Comparison of ENCODE assay signal across 30 cellular contexts in genomic region chr11:12098601-12099000, GRCh38.
"Had no signal": no experiment of that assay in that cellular context is flagged by ENCODE, and none has a peak within 500 bp of the region (broad histone marks: within the 10 kb centered on the region; RNA-seq: fewer than 3 reads in every experiment).

No MANE protein-coding gene starts in this region.

- H3K36me3 ChIP-seq: adrenal gland, Peyer's patch, SJCRH30 had no signal

- H3K27me3 ChIP-seq: adrenal gland, Peyer's patch had no signal

- H3K4me2 ChIP-seq: SK-N-SH had no signal

- H3K4me3 ChIP-seq: adrenal gland, K562, Peyer's patch, SJCRH30 had no signal

- H3K9ac ChIP-seq: SK-N-SH had no signal

- H3K27ac ChIP-seq: adrenal gland, Peyer's patch, RWPE1, SJCRH30 had no signal

- DNase-seq: activated CD4-positive, alpha-beta T cell treated with anti-CD3 and anti-CD28 coated beads for 1 hour; activated CD4-positive, alpha-beta T cell treated with anti-CD3 and anti-CD28 coated beads, Interleukin-2, amount 10 ng/mL, durations not matched to agents 24 days and 14 days; activated CD4-positive, alpha-beta T cell treated with anti-CD3 and anti-CD28 coated beads, Interleukin-2, amount 50 U/mL, for 48 hours; activated CD8-positive, alpha-beta memory T cell treated with anti-CD3 and anti-CD28 coated beads, Interleukin-2, amount 10 ng/mL, durations not matched to agents 7 days and 5 days; activated naive CD4-positive, alpha-beta T cell treated with anti-CD3 and anti-CD28 coated beads, Interleukin-2, amount 50 U/mL, for 16 hours; activated naive CD8-positive, alpha-beta T cell treated with anti-CD3 and anti-CD28 coated beads, Interleukin-2, amount 10 ng/mL, durations not matched to agents 7 days and 5 days; activated T-cell treated with anti-CD3 and anti-CD28 coated beads, Interleukin-2, amount 50 U/mL, for 4 hours; adrenal gland; anterior cingulate cortex; caudate nucleus; NCI-H1092 treated with DMSO at 0.1 percent for 48 hours; NCI-H1417 treated with DMSO at 0.1 percent for 48 hours; NCI-H1694; NCI-H2029; NCI-H2107; NCI-H2171 treated with DMSO at 0.1 percent for 48 hours; NCI-H226; NCI-H510A; NCI-H526 treated with DMSO at 0.1 percent for 48 hours; NCI-H82; NK-92 treated with Interleukin-12 subunit alpha and Interleukin-12 subunit beta, amount 100 ng/mL, for 24 hours; Right ventricle myocardium superior; SJCRH30; SK-N-SH; T-helper 9 cell had no signal

- H3K27ac Mint-ChIP-seq: activated CD8-positive, alpha-beta memory T cell treated with anti-CD3 and anti-CD28 coated beads, Interleukin-2, amount 10 ng/mL, durations not matched to agents 7 days and 5 days; activated naive CD8-positive, alpha-beta T cell treated with anti-CD3 and anti-CD28 coated beads, Interleukin-2, amount 10 ng/mL, durations not matched to agents 7 days and 5 days; activated T-helper 17 cell treated with anti-CD3 and anti-CD28 coated beads, Interleukin-2, amount 50 U/mL, for 72 hours; WTC11 had no signal

- H3K36me3 Mint-ChIP-seq: activated CD8-positive, alpha-beta memory T cell treated with anti-CD3 and anti-CD28 coated beads, Interleukin-2, amount 10 ng/mL, durations not matched to agents 7 days and 5 days; activated naive CD8-positive, alpha-beta T cell treated with anti-CD3 and anti-CD28 coated beads, Interleukin-2, amount 10 ng/mL, durations not matched to agents 7 days and 5 days; WTC11 had no signal

- ATAC-seq: activated CD8-positive, alpha-beta memory T cell treated with anti-CD3 and anti-CD28 coated beads, Interleukin-2, amount 10 ng/mL, durations not matched to agents 7 days and 5 days; activated T-cell treated with anti-CD3 and anti-CD28 coated beads, Interleukin-2, amount 50 U/mL, for 4 hours; activated T-helper 17 cell treated with anti-CD3 and anti-CD28 coated beads, Interleukin-2, amount 50 U/mL, for 72 hours; K562 had no signal

- H3K4me1 Mint-ChIP-seq: activated T-helper 17 cell treated with anti-CD3 and anti-CD28 coated beads, Interleukin-2, amount 50 U/mL, for 72 hours had no signal

- H3K4me3 Mint-ChIP-seq: activated CD4-positive, alpha-beta T cell treated with anti-CD3 and anti-CD28 coated beads, Interleukin-2, amount 10 ng/mL, durations not matched to agents 24 days and 14 days; activated CD8-positive, alpha-beta memory T cell treated with anti-CD3 and anti-CD28 coated beads, Interleukin-2, amount 10 ng/mL, durations not matched to agents 7 days and 5 days; activated naive CD8-positive, alpha-beta T cell treated with anti-CD3 and anti-CD28 coated beads, Interleukin-2, amount 10 ng/mL, durations not matched to agents 7 days and 5 days; activated T-cell treated with anti-CD3 and anti-CD28 coated beads, Interleukin-2, amount 50 U/mL, for 4 hours; activated T-helper 17 cell treated with anti-CD3 and anti-CD28 coated beads, Interleukin-2, amount 50 U/mL, for 72 hours; WTC11 had no signal

- H3K9me3 Mint-ChIP-seq: activated naive CD8-positive, alpha-beta T cell treated with anti-CD3 and anti-CD28 coated beads, Interleukin-2, amount 10 ng/mL, durations not matched to agents 7 days and 5 days; activated T-cell treated with anti-CD3 and anti-CD28 coated beads, Interleukin-2, amount 50 U/mL, for 4 hours; activated T-helper 17 cell treated with anti-CD3 and anti-CD28 coated beads, Interleukin-2, amount 50 U/mL, for 72 hours; WTC11 had no signal

- H3K9me3 ChIP-seq: adrenal gland, Peyer's patch, SJCRH30, SK-N-SH had no signal

- H3K27me3 Mint-ChIP-seq: activated T-helper 17 cell treated with anti-CD3 and anti-CD28 coated beads, Interleukin-2, amount 50 U/mL, for 72 hours had no signal
